8 cellular contexts compared by ENCODE assay signal in the genomic region with DNA sequence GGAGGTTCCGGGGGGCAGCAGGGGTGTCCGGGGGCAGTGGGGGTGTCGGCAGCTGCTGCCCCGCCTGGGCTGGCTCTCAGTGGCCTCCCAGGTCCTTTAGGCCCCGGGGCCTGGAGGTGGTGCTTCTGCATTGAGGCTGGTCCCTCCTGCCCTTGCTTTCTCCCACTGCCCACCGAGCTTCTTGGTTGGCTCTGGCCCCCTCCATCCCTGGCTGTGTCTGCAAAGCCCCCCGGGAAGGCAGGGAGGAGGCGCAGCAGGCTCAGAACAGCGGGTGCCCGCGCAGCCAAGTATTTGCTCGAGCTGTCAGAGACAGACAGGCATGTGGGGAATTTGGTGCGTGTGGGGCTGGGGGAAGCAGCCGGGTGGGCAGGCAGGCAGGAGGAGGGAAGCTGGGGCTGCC. TPM values are rescaled to one million over a fixed set of nuclear protein-coding genes. Genes with fewer than 3 reads are reported as not detected.
DNase-seq lines count a peak whose midpoint lies in the region; ATAC-seq and TF ChIP-seq lines count a peak whose summit lies in the region.
"Had no signal": no experiment of that assay in that cellular context is flagged by ENCODE, and none has a peak within 500 bp of the region (broad histone marks: within the 10 kb centered on the region; RNA-seq: fewer than 3 reads in every experiment).

No MANE protein-coding gene starts in this region.

- peaks cover 57% of the 10 kb centered on the region for H3K4me1 Mint-ChIP-seq in mesothelial cell of epicardium
- peaks cover 0 to 24% (median 4%) of the 10 kb centered on the region in 7 donors for H3K4me1 Mint-ChIP-seq in naive thymus-derived CD4-positive, alpha-beta T cell

- POLR2A ChIA-PET in naive thymus-derived CD4-positive, alpha-beta T cell (lab: Charles Lee), result interaction anchor here (1.2 kb wide), 1 partner anchor 21 kb away, joined by 3 read pairs; no protein-coding TSS in a partner anchor

- no peaks in the 10 kb centered on the region for H3K36me3 ChIP-seq in urinary bladder (ENCODE audit: insufficient read depth)
- H3K36me3 ChIP-seq in naive thymus-derived CD4-positive, alpha-beta T cell (ENCODE audit: control insufficient read depth in 2 of 3, insufficient read depth in 3 of 3, low read length in 3 of 3), result no peaks in the 10 kb centered on the region

- H3K27ac ChIP-seq in urinary bladder (ENCODE audit: low read depth), result peak overlapping the region; percentile 74
- no peak overlapping the region for H3K27ac ChIP-seq in naive thymus-derived CD4-positive, alpha-beta T cell (ENCODE audit: low read depth, low read length)

- no peak for ATAC-seq in naive thymus-derived CD4-positive, alpha-beta T cell

- H3K4me1 ChIP-seq in urinary bladder (ENCODE audit: insufficient read depth), result peaks cover 6% of the 10 kb centered on the region
- H3K4me1 ChIP-seq in naive thymus-derived CD4-positive, alpha-beta T cell (ENCODE audit: control insufficient read depth in 2 of 2, insufficient read depth in 2 of 2, low read length in 2 of 2), result peaks cover 0 to 4% of the 10 kb centered on the region in 2 donors

- peak overlapping the region; percentile 5 for H3K4me3 ChIP-seq in urinary bladder (ENCODE audit: low read depth, low read length)
- H3K4me3 ChIP-seq in naive thymus-derived CD4-positive, alpha-beta T cell (ENCODE audit: low read length), result no peak overlapping the region

- peak; percentile 55 for DNase-seq in NCI-H446 treated with DMSO at 0.1 percent for 48 hours (lab: John Stamatoyannopoulos, UW)
- DNase-seq in ecto neural progenitor cell (ENCODE audit: low spot score), result peak; percentile 74
- DNase-seq in mesothelial cell of epicardium (ENCODE audit: low spot score in 2 of 2, unreplicated experiment in 2 of 2), result peak; percentile 45 to 77
- no peak for DNase-seq in naive thymus-derived CD4-positive, alpha-beta T cell
- no peak for DNase-seq in OCI-M2 (lab: John Stamatoyannopoulos, UW; ENCODE audit: unreplicated experiment)
- DNase-seq in DMS153 treated with DMSO at 0.1 percent for 48 hours (lab: John Stamatoyannopoulos, UW; ENCODE audit: unreplicated experiment), result no peak
- DNase-seq: Kasumi-1 had no signal

- intact Hi-C loops in naive thymus-derived CD4-positive, alpha-beta T cell (cut with micrococcal nuclease), result no loop called here

- H3K4me3 Mint-ChIP-seq in mesothelial cell of epicardium, result peak overlapping the region; percentile 41
- no peak overlapping the region for H3K4me3 Mint-ChIP-seq in naive thymus-derived CD4-positive, alpha-beta T cell

- no peak for TF ChIP-seq CTCF in mesothelial cell of epicardium (IDR thresholded peaks at IDR 0.05; ENCODE audit: unreplicated experiment)

- H3K27me3 Mint-ChIP-seq in mesothelial cell of epicardium (ENCODE audit: low read depth), result no peaks in the 10 kb centered on the region
- peaks cover 0 to 7% (median 5%) of the 10 kb centered on the region in 5 donors for H3K27me3 Mint-ChIP-seq in naive thymus-derived CD4-positive, alpha-beta T cell

- no peaks in the 10 kb centered on the region for H3K9me3 ChIP-seq in naive thymus-derived CD4-positive, alpha-beta T cell (ENCODE audit: control insufficient read depth in 2 of 3, low read length in 3 of 3)

- H3K27ac Mint-ChIP-seq in mesothelial cell of epicardium, result peak overlapping the region; percentile 98
- no peak overlapping the region for H3K27ac Mint-ChIP-seq in naive thymus-derived CD4-positive, alpha-beta T cell

- H3K27me3 ChIP-seq in naive thymus-derived CD4-positive, alpha-beta T cell (ENCODE audit: control insufficient read depth in 2 of 2, insufficient read depth in 2 of 2, low read length in 2 of 2), result no peaks in the 10 kb centered on the region

- CTCF ChIA-PET in naive thymus-derived CD4-positive, alpha-beta T cell (lab: Charles Lee), result no interaction called here

- no peaks in the 10 kb centered on the region for H3K9me3 Mint-ChIP-seq in mesothelial cell of epicardium
- no peaks in the 10 kb centered on the region for H3K9me3 Mint-ChIP-seq in naive thymus-derived CD4-positive, alpha-beta T cell

- no peaks in the 10 kb centered on the region for H3K36me3 Mint-ChIP-seq in mesothelial cell of epicardium
- H3K36me3 Mint-ChIP-seq in naive thymus-derived CD4-positive, alpha-beta T cell, result no peaks in the 10 kb centered on the region

- 25% methylated on average over 14 of the region's 14 CpGs for WGBS in urinary bladder

RNA-seq across cellular contexts. Expression of a gene that starts 11.5 kb away (rescaled TPM):
- total RNA-seq in mesothelial cell of epicardium (35.7 to 38.3 TPM (median 37.4 TPM) in 3 replicates), urinary bladder (28.0 TPM)
- 28.2 TPM for polyA plus RNA-seq in urinary bladder
- 10 to 100 TPM in 1 of 5 experiments, 1 to 10 TPM in 3, under 1 TPM in 1; 0.73 to 21.4 (median 3.5) TPM for total RNA-seq in naive thymus-derived CD4-positive, alpha-beta T cell
- polyA plus RNA-seq in naive thymus-derived CD4-positive, alpha-beta T cell, result 1 to 10 TPM; 1.7 to 2.2 TPM

Comparison
In these comparisons a context has a peak if more than half of its experiments do, and no peak if none do; other contexts are left out.
1. DNase-seq: peak in NCI-H446 treated with DMSO at 0.1 percent for 48 hours (single experiment), ecto neural progenitor cell (single experiment) and mesothelial cell of epicardium (2 of 2); none in naive thymus-derived CD4-positive, alpha-beta T cell (0 of 9), OCI-M2 (single experiment) and DMS153 treated with DMSO at 0.1 percent for 48 hours (single experiment).